Comparison of ENCODE assay signal across 23 cellular contexts in the genomic region with DNA sequence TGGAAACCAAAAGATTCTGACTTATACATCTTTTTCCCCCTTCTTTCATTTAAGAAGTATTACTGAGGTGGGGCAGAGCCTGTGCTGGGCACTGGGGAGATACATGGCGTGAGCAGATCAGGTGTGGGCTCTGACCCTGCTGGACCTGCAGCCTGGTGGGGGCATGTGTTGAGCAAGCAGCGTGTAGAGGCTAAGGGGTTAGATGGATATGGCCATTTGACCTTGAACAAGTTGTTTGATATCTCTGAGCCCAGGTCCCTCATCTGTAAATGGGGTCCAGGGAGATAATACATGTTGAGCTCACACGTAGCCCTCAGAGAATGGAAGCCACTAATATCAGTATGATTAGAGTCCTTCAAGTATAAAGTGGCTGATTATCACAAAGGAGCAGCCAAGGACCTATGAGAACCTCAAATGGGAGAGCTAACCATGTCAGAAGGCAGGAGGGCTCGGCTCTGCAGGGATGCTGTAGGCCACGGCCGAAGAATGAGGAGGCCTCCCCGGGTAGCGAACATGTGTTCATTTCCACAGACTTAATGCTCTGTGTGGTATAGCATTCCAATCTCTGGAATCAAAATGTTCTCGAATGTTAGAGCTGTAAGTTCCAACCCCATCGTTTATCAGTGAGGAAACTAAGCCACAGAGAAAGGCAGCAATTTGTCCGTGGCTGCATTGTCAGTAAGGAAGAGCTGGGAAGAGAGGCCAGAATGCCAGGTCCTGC. TPM values are rescaled to one million over a fixed set of nuclear protein-coding genes. Genes with fewer than 3 reads are reported as not detected.
"Had no signal": no experiment of that assay in that cellular context is flagged by ENCODE, and none has a peak within 500 bp of the region (broad histone marks: within the 10 kb centered on the region; RNA-seq: fewer than 3 reads in every experiment).

No MANE protein-coding gene starts in this region.

- H3K4me3 Mint-ChIP-seq: activated naive CD8-positive, alpha-beta T cell treated with anti-CD3 and anti-CD28 coated beads for 36 hours; activated T-helper 17 cell treated with anti-CD3 and anti-CD28 coated beads, Interleukin-2, amount 50 U/mL, for 72 hours; mesothelial cell of epicardium; natural killer cell; stimulated activated memory B cell treated with anti-CD40 and anti-IgM and Interleukin-4, amounts not matched to agents 10 μg/mL and 1 μg/mL and 100 μg/mL, for 72 hours; type B pancreatic cell had no signal

- H3K4me3 ChIP-seq: lung, right lobe of liver, thoracic aorta, vagina had no signal

- ATAC-seq: activated T-helper 17 cell treated with anti-CD3 and anti-CD28 coated beads, Interleukin-2, amount 50 U/mL, for 72 hours; foreskin keratinocyte; left lobe of liver; natural killer cell; right lobe of liver; stimulated activated memory B cell treated with anti-CD40 and anti-IgM and Interleukin-4, amounts not matched to agents 10 μg/mL and 1 μg/mL and 100 μg/mL, for 72 hours had no signal

- H3K4me1 ChIP-seq: foreskin keratinocyte, parathyroid adenoma had no signal

- H3K36me3 Mint-ChIP-seq: activated naive CD8-positive, alpha-beta T cell treated with anti-CD3 and anti-CD28 coated beads for 36 hours; mesothelial cell of epicardium; natural killer cell; type B pancreatic cell had no signal

- H3K9me3 ChIP-seq: right lobe of liver, thoracic aorta, vagina had no signal

- H3K9ac ChIP-seq: parathyroid adenoma had no signal

- H3K27me3 ChIP-seq: right lobe of liver, vagina had no signal

- H2AFZ ChIP-seq: parathyroid adenoma had no signal

- DNase-seq: activated naive CD4-positive, alpha-beta T cell treated with Interleukin-2 at 50 U/mL for 16 hours; activated naive CD8-positive, alpha-beta T cell treated with anti-CD3 and anti-CD28 coated beads for 36 hours; activated T-cell treated with anti-CD3 and anti-CD28 coated beads for 4 hours; amygdala; dermis blood vessel endothelial cell; effector memory CD4-positive, alpha-beta T cell; foreskin keratinocyte; natural killer cell; small intestine; stimulated activated CD4-positive, alpha-beta T cell treated with anti-CD3 and anti-CD28 coated beads, Interleukin-2, amount 100 ng/mL, for 24 hours; T-helper 1 cell; T-helper 9 cell had no signal

- H3K36me3 ChIP-seq: right lobe of liver, thoracic aorta, vagina had no signal

- H3K27me3 Mint-ChIP-seq: activated naive CD8-positive, alpha-beta T cell treated with anti-CD3 and anti-CD28 coated beads for 36 hours; activated T-helper 17 cell treated with anti-CD3 and anti-CD28 coated beads, Interleukin-2, amount 50 U/mL, for 72 hours; stimulated activated memory B cell treated with anti-CD40 and anti-IgM and Interleukin-4, amounts not matched to agents 10 μg/mL and 1 μg/mL and 100 μg/mL, for 72 hours; type B pancreatic cell had no signal

- H3K9me3 Mint-ChIP-seq: activated naive CD8-positive, alpha-beta T cell treated with anti-CD3 and anti-CD28 coated beads for 36 hours; activated T-helper 17 cell treated with anti-CD3 and anti-CD28 coated beads, Interleukin-2, amount 50 U/mL, for 72 hours; mesothelial cell of epicardium; natural killer cell; stimulated activated memory B cell treated with anti-CD40 and anti-IgM and Interleukin-4, amounts not matched to agents 10 μg/mL and 1 μg/mL and 100 μg/mL, for 72 hours; type B pancreatic cell had no signal

- H3K79me2 ChIP-seq: parathyroid adenoma had no signal

- H3K27ac Mint-ChIP-seq: activated naive CD8-positive, alpha-beta T cell treated with anti-CD3 and anti-CD28 coated beads for 36 hours; activated T-helper 17 cell treated with anti-CD3 and anti-CD28 coated beads, Interleukin-2, amount 50 U/mL, for 72 hours; mesothelial cell of epicardium; natural killer cell; stimulated activated memory B cell treated with anti-CD40 and anti-IgM and Interleukin-4, amounts not matched to agents 10 μg/mL and 1 μg/mL and 100 μg/mL, for 72 hours; type B pancreatic cell had no signal

- H3K27ac ChIP-seq: foreskin keratinocyte, parathyroid adenoma, right lobe of liver, thoracic aorta, vagina had no signal

- H3K4me1 Mint-ChIP-seq: activated naive CD8-positive, alpha-beta T cell treated with anti-CD3 and anti-CD28 coated beads for 36 hours; activated T-helper 17 cell treated with anti-CD3 and anti-CD28 coated beads, Interleukin-2, amount 50 U/mL, for 72 hours; natural killer cell; stimulated activated memory B cell treated with anti-CD40 and anti-IgM and Interleukin-4, amounts not matched to agents 10 μg/mL and 1 μg/mL and 100 μg/mL, for 72 hours had no signal

RNA-seq across cellular contexts. Expression of a gene that starts 15.4 kb away (rescaled TPM):
- total RNA-seq: activated CD8-positive, alpha-beta memory T cell treated with anti-CD3 and anti-CD28 coated beads for 36 hours; activated naive CD8-positive, alpha-beta T cell treated with anti-CD3 and anti-CD28 coated beads for 36 hours; activated T-helper 17 cell treated with anti-CD3 and anti-CD28 coated beads, Interleukin-2, amount 50 U/mL, for 72 hours; natural killer cell had no signal
